ENCODE assay signal across 22 cellular contexts in the genomic region with DNA sequence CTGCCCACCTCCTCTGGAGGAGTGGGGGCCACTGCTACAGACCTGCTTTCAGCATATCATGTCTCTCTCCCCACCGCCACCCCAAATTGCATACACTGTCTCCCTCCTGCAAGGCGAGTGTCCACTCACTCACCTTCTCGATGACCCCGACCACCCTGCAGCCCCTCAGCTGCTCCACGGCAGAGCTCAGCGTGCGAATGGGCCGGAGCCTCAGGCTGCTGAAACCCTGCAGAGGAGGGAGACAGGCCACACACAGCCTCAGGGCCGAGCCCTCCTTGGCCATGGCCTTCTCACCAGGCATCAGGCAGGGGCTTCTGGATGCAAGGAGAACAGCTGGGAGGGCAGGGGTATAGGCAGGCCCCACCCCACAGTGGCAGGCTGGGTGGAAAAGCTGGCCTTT. TPM values are rescaled to one million over a fixed set of nuclear protein-coding genes. Genes with fewer than 3 reads are reported as not detected.
"Had no signal": no experiment of that assay in that cellular context is flagged by ENCODE, and none has a peak within 500 bp of the region (broad histone marks: within the 10 kb centered on the region; RNA-seq: fewer than 3 reads in every experiment).

No MANE protein-coding gene starts in this region.

- DNase-seq: activated CD4-positive, alpha-beta T cell treated with anti-CD3 and anti-CD28 coated beads, Interleukin-2, amount 10 ng/mL, durations not matched to agents 7 days and 5 days; activated CD8-positive, alpha-beta T cell treated with anti-CD3 and anti-CD28 coated beads, Interleukin-2, amount 10 ng/mL, durations not matched to agents 7 days and 5 days; activated naive CD4-positive, alpha-beta T cell treated with Interleukin-2 at 50 U/mL for 16 hours; activated T-cell treated with anti-CD3 and anti-CD28 coated beads, Interleukin-2, amount 50 U/mL, for 24 hours; central memory CD4-positive, alpha-beta T cell; colonic mucosa; mammary epithelial cell; right lobe of liver; stimulated activated CD4-positive, alpha-beta T cell treated with anti-CD3 and anti-CD28 coated beads, Interleukin-4, amount 100 ng/mL, for 1 hour; stomach had no signal

- H3K79me2 ChIP-seq: hepatocyte had no signal

- H3K36me3 ChIP-seq: colonic mucosa, prostate gland, right lobe of liver, SJSA1 had no signal

- H3K4me2 ChIP-seq: hepatocyte, smooth muscle cell had no signal

- ATAC-seq: activated CD4-positive, CD25-positive, alpha-beta regulatory T cell treated with anti-CD3 and anti-CD28 coated beads, Interleukin-2, amount 50 U/mL, for 24 hours; activated CD8-positive, alpha-beta T cell treated with anti-CD3 and anti-CD28 coated beads, Interleukin-2, amount 10 ng/mL, durations not matched to agents 7 days and 5 days; stimulated activated effector memory CD8-positive, alpha-beta T cell treated with anti-CD3 and anti-CD28 coated beads, Interleukin-12 subunit alpha, Interleukin-12 subunit beta, amount 100 ng/mL, for 72 hours had no signal

- H2AFZ ChIP-seq: hepatocyte had no signal

- H3K9me3 ChIP-seq: colonic mucosa, prostate gland, right lobe of liver, SJSA1, stomach had no signal

- H3K27ac ChIP-seq: colonic mucosa, hepatocyte, right lobe of liver, SJSA1 had no signal

- H3K27me3 ChIP-seq: colonic mucosa, right lobe of liver, SJSA1 had no signal

- H3K4me3 ChIP-seq: colonic mucosa, hepatocyte, prostate gland, right lobe of liver, SJSA1, smooth muscle cell, stomach had no signal

- H3K4me1 ChIP-seq: prostate gland had no signal

RNA-seq across cellular contexts. Expression of a gene that starts 4.7 kb away (rescaled TPM):
- total RNA-seq: SJSA1, smooth muscle cell had no signal
- polyA plus RNA-seq: smooth muscle cell had no signal

RNA-seq across cellular contexts. Expression of a gene that starts 42.4 kb away (rescaled TPM):
- total RNA-seq: activated CD4-positive, alpha-beta T cell treated with anti-CD3 and anti-CD28 coated beads, Interleukin-2, amount 10 ng/mL, durations not matched to agents 7 days and 5 days; colonic mucosa; epithelial cell of proximal tubule; frontal cortex; hepatocyte; left lobe of liver; mammary epithelial cell; myocyte; neural crest cell; osteocyte; prostate gland; right lobe of liver; SJSA1; smooth muscle cell; stomach had no signal
- polyA plus RNA-seq: hepatocyte, mammary epithelial cell, stomach had no signal
